Comparison of ENCODE assay signal across 1 cellular context in genomic region chr12:57725851-57726150, GRCh38.
TF ChIP-seq lines count a peak whose summit lies in the region.

No MANE protein-coding gene starts in this region.

TF ChIP-seq in HepG2, 621 proteins besides CTCF, POLR2A, EP300 and RAD21:
- no peak for TF ChIP-seq PREB (CRISPR knock-in tag; IDR thresholded peaks at IDR 0.05)
- no peak for TF ChIP-seq PRDM4 (CRISPR knock-in tag; IDR thresholded peaks at IDR 0.05; ENCODE audit: borderline replicate concordance)
- no peak for TF ChIP-seq PCBP2 (optimal IDR thresholded peaks at IDR 0.05; ENCODE audit: low read depth, low read length, poor library complexity, severe bottlenecking)
- TF ChIP-seq U2AF2 (IDR thresholded peaks at IDR 0.05; ENCODE audit: low read depth, low read length): no peak
- TF ChIP-seq ZBTB8A (CRISPR knock-in tag; IDR thresholded peaks at IDR 0.05; ENCODE audit: borderline replicate concordance, low read depth): no peak
- TF ChIP-seq ZBTB20 (CRISPR knock-in tag; IDR thresholded peaks at IDR 0.05; ENCODE audit: borderline replicate concordance, low read depth): no peak
- no peak for TF ChIP-seq ZSCAN5A (CRISPR knock-in tag; IDR thresholded peaks at IDR 0.05; ENCODE audit: borderline replicate concordance)
- no peak for TF ChIP-seq ZBED4 (CRISPR knock-in tag; IDR thresholded peaks at IDR 0.05; ENCODE audit: borderline replicate concordance)
- 0 out of 2 replicates have a peak, but pooled peaks have one; percentile 35 for TF ChIP-seq ZNF589 (CRISPR knock-in tag; conservative IDR thresholded peaks at IDR 0.05)
- TF ChIP-seq MED8 (CRISPR knock-in tag; IDR thresholded peaks at IDR 0.05; ENCODE audit: insufficient replicate concordance): no peak
- TF ChIP-seq ZC3H13 (CRISPR knock-in tag; IDR thresholded peaks at IDR 0.05): 0 out of 2 replicates have a peak, but pooled peaks have one; percentile 53
- TF ChIP-seq ZNF17 (CRISPR knock-in tag; IDR thresholded peaks at IDR 0.05): no peak
- no peak for TF ChIP-seq IRF2 (CRISPR knock-in tag; IDR thresholded peaks at IDR 0.05)
- no peak for TF ChIP-seq MTA3 (CRISPR knock-in tag; IDR thresholded peaks at IDR 0.05)
- TF ChIP-seq BCLAF1 (IDR thresholded peaks at IDR 0.05): no peak
- no peak for TF ChIP-seq ZNF230 (CRISPR knock-in tag; IDR thresholded peaks at IDR 0.05)
- TF ChIP-seq GTF3A (CRISPR knock-in tag; conservative IDR thresholded peaks at IDR 0.05): no peak
- no peak for TF ChIP-seq ZNF33A (CRISPR knock-in tag; IDR thresholded peaks at IDR 0.05; ENCODE audit: borderline replicate concordance)
- no peak for TF ChIP-seq ZSCAN31 (CRISPR knock-in tag; IDR thresholded peaks at IDR 0.05; ENCODE audit: low read depth)
- TF ChIP-seq ZNF512B (CRISPR knock-in tag; IDR thresholded peaks at IDR 0.05; ENCODE audit: borderline replicate concordance): no peak
- no peak for TF ChIP-seq AKAP8 (CRISPR knock-in tag; IDR thresholded peaks at IDR 0.05)
- TF ChIP-seq CHCHD3 (CRISPR knock-in tag; IDR thresholded peaks at IDR 0.05): no peak
- TF ChIP-seq ZFP62 (CRISPR knock-in tag; IDR thresholded peaks at IDR 0.05): no peak
- TF ChIP-seq ZNF234 (CRISPR knock-in tag; conservative IDR thresholded peaks at IDR 0.05): no peak
- TF ChIP-seq MIXL1 (CRISPR knock-in tag; IDR thresholded peaks at IDR 0.05): no peak
- TF ChIP-seq ZNF274 (CRISPR knock-in tag; IDR thresholded peaks at IDR 0.05): 0 out of 2 replicates have a peak, but pooled peaks have one; percentile 6
- 0 out of 2 replicates have a peak, but pooled peaks have one; percentile 8 for TF ChIP-seq ZNF556 (CRISPR knock-in tag; IDR thresholded peaks at IDR 0.05; ENCODE audit: borderline replicate concordance)
- TF ChIP-seq TRIM24 (CRISPR knock-in tag; IDR thresholded peaks at IDR 0.05): no peak
TF ChIP-seq in HepG2: peak in this region for 4.
